ENCODE assay signal across 22 cellular contexts in the genomic region with DNA sequence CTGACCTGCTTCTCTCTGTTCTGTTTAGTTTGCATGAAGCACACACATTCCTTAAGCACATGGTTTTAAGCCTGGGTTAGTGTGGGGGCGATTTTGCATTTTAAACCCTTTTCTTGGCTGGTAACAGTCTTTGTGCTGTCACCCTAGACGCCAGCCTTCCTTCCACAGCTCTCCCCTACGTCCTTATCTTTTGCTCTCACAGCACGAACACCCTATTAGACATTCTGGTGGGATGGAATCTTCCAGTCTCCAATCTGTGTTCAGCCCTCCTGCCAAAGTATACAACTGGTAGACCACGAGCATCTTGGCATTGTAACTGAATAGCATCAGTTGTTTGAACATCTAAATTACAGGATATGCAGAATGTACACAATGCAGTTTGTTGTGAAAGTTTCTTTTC.
A peak's percentile ranks its signal among the peaks of the same experiment; 100 is the strongest.
DNase-seq lines count a peak whose midpoint lies in the region; FAIRE-seq and TF ChIP-seq lines count a peak whose summit lies in the region.
"Had no signal": no experiment of that assay in that cellular context is flagged by ENCODE, and none has a peak within 500 bp of the region (broad histone marks: within the 10 kb centered on the region; RNA-seq: fewer than 3 reads in every experiment).

No MANE protein-coding gene starts in this region.

- intact Hi-C loops in Caco-2 (cut with micrococcal nuclease; ENCODE audit: unreplicated experiment), result no loop called here

- H3K4me3 Mint-ChIP-seq in Caco-2 (ENCODE audit: unreplicated experiment) (no peak overlapping the region), endothelial cell (ENCODE audit: unreplicated experiment) (peak overlapping the region; percentile 2)
- H3K4me3 Mint-ChIP-seq: B cell; CD4-positive, CD25-positive, alpha-beta regulatory T cell; CD8-positive, alpha-beta T cell; HFFc6 had no signal

- POLR2A ChIA-PET in Caco-2 (lab: Charles Lee), result no interaction called here

- H3K4me1 Mint-ChIP-seq in Caco-2 (ENCODE audit: low read depth, unreplicated experiment), result no peaks in the 10 kb centered on the region
- H3K4me1 Mint-ChIP-seq in endothelial cell (ENCODE audit: unreplicated experiment), result no peaks in the 10 kb centered on the region
- H3K4me1 Mint-ChIP-seq: B cell; CD4-positive, CD25-positive, alpha-beta regulatory T cell had no signal

- no peaks in the 10 kb centered on the region for H3K36me3 Mint-ChIP-seq in Caco-2 (ENCODE audit: insufficient read depth, unreplicated experiment)
- H3K36me3 Mint-ChIP-seq in endothelial cell (ENCODE audit: low read depth, unreplicated experiment), result peaks cover 5% of the 10 kb centered on the region
- H3K36me3 Mint-ChIP-seq: CD4-positive, CD25-positive, alpha-beta regulatory T cell; CD8-positive, alpha-beta T cell had no signal

- H3K9me3 ChIP-seq in Caco-2, result peaks cover 9% of the 10 kb centered on the region; the same call in 1 of the 2 replicates

- H3K9me3 Mint-ChIP-seq in Caco-2 (ENCODE audit: unreplicated experiment) (peaks cover 18% of the 10 kb centered on the region), endothelial cell (ENCODE audit: unreplicated experiment) (peaks cover 15% of the 10 kb centered on the region)

- FAIRE-seq in urothelium cell line (lab: Jason Lieb, UNC), result peak; percentile 65
- FAIRE-seq: A204.1, D721Med, G401.6, GM12892, GM19239, H54 had no signal

- H3K27me3 ChIP-seq in Caco-2 (replicated peaks; ENCODE audit: control insufficient read depth, insufficient read depth, low read length), result no peaks in the 10 kb centered on the region
- H3K27me3 ChIP-seq: BLaER1 had no signal

- H3K27ac Mint-ChIP-seq in Caco-2 (ENCODE audit: unreplicated experiment) (peak overlapping the region; percentile 37), endothelial cell (ENCODE audit: unreplicated experiment) (no peak overlapping the region)
- H3K27ac Mint-ChIP-seq: B cell; CD8-positive, alpha-beta T cell; HFFc6 had no signal

- H3K4me3 ChIP-seq in Caco-2 (ENCODE audit: low read depth, low read length), result no peak overlapping the region
- H3K4me3 ChIP-seq: BLaER1, GM23248, HAP-1 had no signal

- no peaks in the 10 kb centered on the region for H3K4me1 ChIP-seq in Caco-2
- H3K4me1 ChIP-seq: BLaER1, HAP-1 had no signal

- H3K27me3 Mint-ChIP-seq in Caco-2 (ENCODE audit: insufficient read depth, unreplicated experiment) (no peaks in the 10 kb centered on the region), endothelial cell (ENCODE audit: unreplicated experiment) (peaks cover 2% of the 10 kb centered on the region)
- H3K27me3 Mint-ChIP-seq: B cell; CD4-positive, CD25-positive, alpha-beta regulatory T cell had no signal

- DNase-seq in Caco-2 (no peak), H4 (ENCODE audit: low spot score) (peak; percentile 95), endothelial cell (ENCODE audit: low spot score) (no peak), urothelium cell line (ENCODE audit: low spot score) (no peak), NCI-H524 (lab: John Stamatoyannopoulos, UW) (no peak), NOMO-1 treated with dmso at 0.1 percent for 144 hours (lab: John Stamatoyannopoulos, UW; ENCODE audit: unreplicated experiment) (no peak)
- no peak for DNase-seq in stimulated activated CD4-positive, alpha-beta T cell treated with anti-CD3 and anti-CD28 coated beads, Interleukin-15, amount 100 ng/mL, for 24 hours
- DNase-seq: CD4-positive, CD25-positive, alpha-beta regulatory T cell; CD8-positive, alpha-beta T cell; DMS 273 treated with DMSO at 0.1 percent for 48 hours; DMS79; GM23248; HFFc6 had no signal

- TF ChIP-seq CTCF in Caco-2 (IDR thresholded peaks at IDR 0.05; ENCODE audit: insufficient read depth in 1 of 2, low read depth in 1 of 2, low read length in 1 of 2, severe bottlenecking in 1 of 2, unreplicated experiment in 1 of 2), result no peak
- no peak for TF ChIP-seq CTCF in endothelial cell (IDR thresholded peaks at IDR 0.05; ENCODE audit: unreplicated experiment)

- H3K36me3 ChIP-seq in Caco-2 (ENCODE audit: control insufficient read depth, insufficient read depth, low read length), result no peaks in the 10 kb centered on the region
- H3K36me3 ChIP-seq: BLaER1, HAP-1 had no signal

- no TSS peak for BruUV-seq in Caco-2 (replicated peaks; lab: Mats Ljungman, UMichigan)

- CTCF ChIA-PET in Caco-2 (lab: Charles Lee), result no interaction called here
